Comparison of ENCODE assay signal across 18 cellular contexts in genomic region chr15:81181220-81181619, GRCh38. TPM values are rescaled to one million over a fixed set of nuclear protein-coding genes. Genes with fewer than 3 reads are reported as not detected.
A peak's percentile ranks its signal among the peaks of the same experiment; 100 is the strongest.
DNase-seq lines count a peak whose midpoint lies in the region; ATAC-seq and TF ChIP-seq lines count a peak whose summit lies in the region.
"Had no signal": no experiment of that assay in that cellular context is flagged by ENCODE, and none has a peak within 500 bp of the region (broad histone marks: within the 10 kb centered on the region; RNA-seq: fewer than 3 reads in every experiment).

No MANE protein-coding gene starts in this region.

- H2BK120ac ChIP-seq in IMR-90 (ENCODE audit: low read depth, low read length) = peak overlapping the region; percentile 95

- in situ Hi-C loops in IMR-90 (cut with MboI; ENCODE audit: low sequenced_read_pairs) = no loop called here

- H3K9me1 ChIP-seq in IMR-90 (ENCODE audit: insufficient read depth, low read length) = peaks cover 9% of the 10 kb centered on the region; the same call in 1 of the 2 replicates

- no peak overlapping the region for H3K9ac ChIP-seq in IMR-90 (ENCODE audit: low read depth, low read length)
- H3K9ac ChIP-seq: KMS-11 had no signal

- no peak for DNase-seq in IMR-90
- no peak for DNase-seq in ascending aorta (ENCODE audit: low spot score in 2 of 2)
- DNase-seq in lower lobe of right lung = no peak
- no peak for DNase-seq in upper lobe of right lung
- DNase-seq in NOMO-1 (lab: John Stamatoyannopoulos, UW; ENCODE audit: unreplicated experiment in 2 of 2) = no peak
- no peak for DNase-seq in NCI-H1092 treated with DMSO at 0.1 percent for 48 hours (lab: John Stamatoyannopoulos, UW)
- DNase-seq: Caco-2; CD4-positive, CD25-positive, alpha-beta regulatory T cell; GM23248; NCI-H1436 treated with DMSO at 0.1 percent for 48 hours; NCI-H2029 treated with DMSO at 0.1 percent for 48 hours; NCI-H2171 treated with DMSO at 0.1 percent for 48 hours; NCI-H446 treated with DMSO at 0.1 percent for 48 hours; NCI-H748 treated with DMSO at 0.1 percent for 48 hours; PC-9 had no signal

- H2AFZ ChIP-seq in IMR-90 (replicated peaks; ENCODE audit: low read length, poor library complexity) = no peak overlapping the region
- H2AFZ ChIP-seq: PC-9 had no signal

- H3K4me2 ChIP-seq in IMR-90 (ENCODE audit: low read depth, low read length) = no peak overlapping the region
- H3K4me2 ChIP-seq: KMS-11, PC-9 had no signal

- H3K9me3 ChIP-seq in IMR-90 (ENCODE audit: control insufficient read depth, insufficient read depth, low read length) (no peaks in the 10 kb centered on the region), ascending aorta (no peaks in the 10 kb centered on the region), lower lobe of right lung (no peaks in the 10 kb centered on the region), upper lobe of right lung (no peaks in the 10 kb centered on the region)
- H3K9me3 ChIP-seq: Caco-2 had no signal

- intact Hi-C loops in IMR-90 (cut with micrococcal nuclease) (no loop called here), ascending aorta (cut with DNase I) (no loop called here), lower lobe of right lung (cut with DNase I) (no loop called here), upper lobe of right lung (cut with DNase I) (no loop called here)

- no peaks in the 10 kb centered on the region for H4K20me1 ChIP-seq in IMR-90 (ENCODE audit: insufficient read depth, low read length)

- POLR2A ChIA-PET in IMR-90 (lab: Charles Lee; ENCODE audit: unreplicated experiment) = no interaction called here

- H3K79me1 ChIP-seq in IMR-90 (ENCODE audit: low read depth in 1 of 2, low read length in 2 of 2) = peaks cover 0 to 19% of the 10 kb centered on the region in 2 experiments; a peak in 2 of 4 replicates

- peak overlapping the region; percentile 92 for H3K4ac ChIP-seq in IMR-90 (ENCODE audit: low read depth, low read length)

- no peak for TF ChIP-seq POLR2A in IMR-90 (IDR thresholded peaks at IDR 0.05; ENCODE audit: low read depth, low read length)

- H3K4me1 ChIP-seq in IMR-90 (ENCODE audit: control insufficient read depth, insufficient read depth, low read length) (peaks cover 25% of the 10 kb centered on the region), ascending aorta (peaks cover 0 to 2% of the 10 kb centered on the region in 2 donors), lower lobe of right lung (peaks cover 14% of the 10 kb centered on the region), upper lobe of right lung (peaks cover 3% of the 10 kb centered on the region)
- H3K4me1 ChIP-seq: Caco-2 had no signal

- no peak overlapping the region for H4K91ac ChIP-seq in IMR-90 (ENCODE audit: insufficient read depth, low read depth, low read length)

- peak overlapping the region; percentile 38 for H2AK5ac ChIP-seq in IMR-90 (ENCODE audit: low read depth, low read length)

- ATAC-seq in IMR-90 (ENCODE audit: low read depth) = no peak
- ATAC-seq in lower lobe of right lung = no peak
- ATAC-seq in upper lobe of right lung = no peak
- no peak for ATAC-seq in GM18519 (IDR thresholded peaks at IDR 0.05; ENCODE audit: low FRiP score, unreplicated experiment)

- H2BK15ac ChIP-seq in IMR-90 (ENCODE audit: low read depth, low read length) = peak overlapping the region; percentile 63; the same call in 1 of the 3 replicates

- 0 out of 2 replicates have a peak overlapping the region, but pooled peaks have one; percentile 38 for H2BK20ac ChIP-seq in IMR-90 (ENCODE audit: low read depth, low read length)

- H4K5ac ChIP-seq in IMR-90 (ENCODE audit: low read depth, low read length) = peak overlapping the region; percentile 15; the same call in 1 of the 2 replicates

- H3K14ac ChIP-seq in IMR-90 (replicated peaks; ENCODE audit: low read depth, low read length) = no peak overlapping the region

- no peak for TF ChIP-seq RAD21 in IMR-90 (IDR thresholded peaks at IDR 0.05; ENCODE audit: low read length)

- CTCF ChIA-PET in IMR-90 (lab: Yijun Ruan, JAX) = no interaction called here

- no TSS peak for BruUV-seq in IMR-90 (replicated peaks; lab: Mats Ljungman, UMichigan)

- WGBS in IMR-90 (ENCODE audit: extremely low coverage in 2 of 2, insufficient read length in 1 of 2), 2 experiments = 80% methylated on average over 2 of the region's 3 CpGs; no CpG with 5 or more reads in 1 of the 2 experiments

- H3K27ac ChIP-seq in IMR-90 (ENCODE audit: insufficient read depth, low read length) (peak overlapping the region; percentile 23; the same call in 1 of the 2 replicates), ascending aorta (peak overlapping the region; percentile 15 to 42), lower lobe of right lung (peak overlapping the region; percentile 81), upper lobe of right lung (peak overlapping the region; percentile 87)
- H3K27ac ChIP-seq: KMS-11, PC-9 had no signal

- TF ChIP-seq CTCF in IMR-90 (conservative IDR thresholded peaks at IDR 0.05; ENCODE audit: low read depth, low read length) (no peak), ascending aorta (IDR thresholded peaks at IDR 0.05) (no peak), lower lobe of right lung (IDR thresholded peaks at IDR 0.05) (no peak), upper lobe of right lung (IDR thresholded peaks at IDR 0.05) (no peak)

- H3K56ac ChIP-seq in IMR-90 (ENCODE audit: extremely low read depth, insufficient read depth, low read length) = no peak overlapping the region

- no peak overlapping the region for H2AK9ac ChIP-seq in IMR-90 (replicated peaks; ENCODE audit: low read depth, low read length, poor library complexity)

- H3K23ac ChIP-seq in IMR-90 (ENCODE audit: low read depth, low read length) = no peak overlapping the region

- H3K36me3 ChIP-seq in IMR-90 (ENCODE audit: control insufficient read depth, insufficient read depth, low read length) = no peaks in the 10 kb centered on the region
- H3K36me3 ChIP-seq in ascending aorta = no peaks in the 10 kb centered on the region
- H3K36me3 ChIP-seq in lower lobe of right lung = no peaks in the 10 kb centered on the region
- no peaks in the 10 kb centered on the region for H3K36me3 ChIP-seq in upper lobe of right lung

- no peak overlapping the region for H2BK5ac ChIP-seq in IMR-90 (ENCODE audit: low read depth, low read length, poor library complexity, severe bottlenecking)

- H4K8ac ChIP-seq in IMR-90 (ENCODE audit: low read depth in 2 of 2, low read length in 2 of 2) = no peak overlapping the region; a peak in 1 of 4 replicates

- no peaks in the 10 kb centered on the region for H3K27me3 ChIP-seq in IMR-90 (ENCODE audit: control insufficient read depth, insufficient read depth, low read length)
- H3K27me3 ChIP-seq in ascending aorta = no peaks in the 10 kb centered on the region
- no peaks in the 10 kb centered on the region for H3K27me3 ChIP-seq in lower lobe of right lung (ENCODE audit: low read depth)
- H3K27me3 ChIP-seq in upper lobe of right lung = peaks cover 3% of the 10 kb centered on the region

- dilution Hi-C loops in IMR-90 (cut with HindIII; ENCODE audit: low sequenced_read_pairs, unreplicated experiment) = no loop called here

- H3K4me3 ChIP-seq in IMR-90 (ENCODE audit: insufficient read depth, low read depth, low read length) (no peak overlapping the region), ascending aorta (no peak overlapping the region), lower lobe of right lung (no peak overlapping the region), upper lobe of right lung (no peak overlapping the region)
- H3K4me3 ChIP-seq: PC-9 had no signal

- H3K18ac ChIP-seq in IMR-90 (ENCODE audit: low read depth, low read length) = no peak overlapping the region

TF ChIP-seq in IMR-90, 13 proteins besides CTCF, POLR2A, EP300 and RAD21 (continues in another document):
- TF ChIP-seq MAZ (IDR thresholded peaks at IDR 0.05; ENCODE audit: borderline replicate concordance, low read depth, low read length) = no peak
- no peak for TF ChIP-seq BHLHE40 (IDR thresholded peaks at IDR 0.05; ENCODE audit: low read depth, low read length)
- no peak for TF ChIP-seq FOS (IDR thresholded peaks at IDR 0.05; ENCODE audit: low read depth, low read length)
- no peak for TF ChIP-seq CEBPB (IDR thresholded peaks at IDR 0.05; ENCODE audit: low read depth, low read length)
- no peak for TF ChIP-seq RCOR1 (IDR thresholded peaks at IDR 0.05; ENCODE audit: insufficient replicate concordance, low read length)
- no peak for TF ChIP-seq SMC3 (IDR thresholded peaks at IDR 0.05; ENCODE audit: low read depth, low read length)
- no peak for TF ChIP-seq USF2 (IDR thresholded peaks at IDR 0.05; ENCODE audit: low read depth, low read length)
- no peak for TF ChIP-seq CHD1 (IDR thresholded peaks at IDR 0.05; ENCODE audit: low read depth, low read length)
- TF ChIP-seq NFE2L2 (IDR thresholded peaks at IDR 0.05; ENCODE audit: low read depth, low read length) = no peak
- TF ChIP-seq MXI1 (IDR thresholded peaks at IDR 0.05; ENCODE audit: borderline replicate concordance, low read depth, low read length) = no peak
- TF ChIP-seq RFX5 (IDR thresholded peaks at IDR 0.05; ENCODE audit: low read depth, low read length) = no peak

RNA-seq across cellular contexts. Expression of gene IL16, which starts 15.5 kb away (rescaled TPM):
- total RNA-seq in IMR-90 (2012; rRNA removed) (under 0.01 and 0.18 TPM in 2 replicates), ascending aorta (8.5 TPM), lower lobe of right lung (34.6 TPM), upper lobe of right lung (39.3 TPM)
- 0.24 and 0.27 TPM in 2 replicates for polyA plus RNA-seq in IMR-90 (2012; rRNA removed)
- 0.04 and 0.22 TPM in 2 replicates for polyA plus RNA-seq in IMR-90 (2012; cell fraction: cytosol; rRNA removed)
- polyA plus RNA-seq in IMR-90 (2012; cell fraction: nucleus; rRNA removed; ENCODE audit: low replicate concordance) = 1.0 and 1.5 TPM in 2 replicates
- total RNA-seq: Caco-2, M059J had no signal

RNA-seq across cellular contexts. Expression of gene CFAP161, which starts 47.1 kb away (rescaled TPM):
- total RNA-seq in IMR-90 (2012; rRNA removed) = not detected in 2 replicates
- not detected in 2 replicates for polyA plus RNA-seq in IMR-90 (2012; rRNA removed)
- not detected in 2 replicates for polyA plus RNA-seq in IMR-90 (2012; cell fraction: cytosol; rRNA removed)
- polyA plus RNA-seq in IMR-90 (2012; cell fraction: nucleus; rRNA removed; ENCODE audit: low replicate concordance) = not detected in 2 replicates
- total RNA-seq in ascending aorta = not detected
- 7.4 TPM for total RNA-seq in lower lobe of right lung
- total RNA-seq in upper lobe of right lung = 1.3 TPM
- total RNA-seq: Caco-2, GM23248, M059J had no signal
- polyA plus RNA-seq: CD4-positive, CD25-positive, alpha-beta regulatory T cell; GM23248 had no signal

Comparison
In these comparisons a context has a peak if more than half of its experiments do, and no peak if none do; other contexts are left out.
1. H3K27ac ChIP-seq: peak in every context shown above with its lines; median percentile 87 in upper lobe of right lung; 81 in lower lobe of right lung; 28 in ascending aorta; 23 in IMR-90.